In genomic region chr5:132416306-132417009, GRCh38 we compare ENCODE assay signal across 14 cellular contexts. TPM values are rescaled to one million over a fixed set of nuclear protein-coding genes. Genes with fewer than 3 reads are reported as not detected.
DNase-seq lines count a peak whose midpoint lies in the region; ATAC-seq and TF ChIP-seq lines count a peak whose summit lies in the region.
"Had no signal": no experiment of that assay in that cellular context is flagged by ENCODE, and none has a peak within 500 bp of the region (broad histone marks: within the 10 kb centered on the region; RNA-seq: fewer than 3 reads in every experiment).

No MANE protein-coding gene starts in this region.

- TF ChIP-seq CTCF in natural killer cell (IDR thresholded peaks at IDR 0.05) (no peak), GM20000 (IDR thresholded peaks at IDR 0.05; ENCODE audit: extremely low read depth, missing control alignments) (no peak)

- no peak for ATAC-seq in stimulated activated naive CD8-positive, alpha-beta T cell treated with anti-CD3 and anti-CD28 coated beads, Interleukin-15, amount 100 ng/mL, for 72 hours
- ATAC-seq in natural killer cell (no peak), sciatic nerve (no peak)

- intact Hi-C loops in dendritic cell treated with granulocyte-macrophage colony-stimulating factor and Interleukin-4, amounts not matched to agents 40 ng/mL and 50 ng/mL, for 4 days (cut with micrococcal nuclease): no loop called here
- intact Hi-C loops in natural killer cell (cut with micrococcal nuclease): no loop called here
- intact Hi-C loops in sciatic nerve (cut with DNase I): no loop called here

- peaks cover 53% of the 10 kb centered on the region for H3K36me3 Mint-ChIP-seq in stimulated activated naive CD8-positive, alpha-beta T cell treated with anti-CD3 and anti-CD28 coated beads, Interleukin-15, Interleukin-2, amounts not matched to agents 100 ng/mL and 50 ng/mL, for 24 hours (ENCODE audit: low read depth)
- H3K36me3 Mint-ChIP-seq in dendritic cell treated with granulocyte-macrophage colony-stimulating factor and Interleukin-4, amounts not matched to agents 40 ng/mL and 50 ng/mL, for 4 days (ENCODE audit: low read depth): peaks cover 14% of the 10 kb centered on the region
- peaks cover 8% of the 10 kb centered on the region for H3K36me3 Mint-ChIP-seq in natural killer cell

- peaks cover 97% of the 10 kb centered on the region for H3K4me1 Mint-ChIP-seq in stimulated activated naive CD8-positive, alpha-beta T cell treated with anti-CD3 and anti-CD28 coated beads, Interleukin-15, Interleukin-2, amounts not matched to agents 100 ng/mL and 50 ng/mL, for 24 hours (ENCODE audit: low read depth)
- H3K4me1 Mint-ChIP-seq in stimulated activated naive CD8-positive, alpha-beta T cell treated with anti-CD3 and anti-CD28 coated beads, Interleukin-15, amount 100 ng/mL, for 72 hours: peaks cover 97% of the 10 kb centered on the region
- H3K4me1 Mint-ChIP-seq in dendritic cell treated with granulocyte-macrophage colony-stimulating factor and Interleukin-4, amounts not matched to agents 40 ng/mL and 50 ng/mL, for 4 days (ENCODE audit: low read depth): peaks cover 91% of the 10 kb centered on the region
- H3K4me1 Mint-ChIP-seq in natural killer cell: peaks cover 98 to 99% of the 10 kb centered on the region in 2 donors

- H3K27me3 Mint-ChIP-seq in stimulated activated naive CD8-positive, alpha-beta T cell treated with anti-CD3 and anti-CD28 coated beads, Interleukin-15, Interleukin-2, amounts not matched to agents 100 ng/mL and 50 ng/mL, for 24 hours: no peaks in the 10 kb centered on the region
- H3K27me3 Mint-ChIP-seq in stimulated activated naive CD8-positive, alpha-beta T cell treated with anti-CD3 and anti-CD28 coated beads, Interleukin-15, amount 100 ng/mL, for 72 hours: no peaks in the 10 kb centered on the region
- H3K27me3 Mint-ChIP-seq in dendritic cell treated with granulocyte-macrophage colony-stimulating factor and Interleukin-4, amounts not matched to agents 40 ng/mL and 50 ng/mL, for 4 days: no peaks in the 10 kb centered on the region
- no peaks in the 10 kb centered on the region for H3K27me3 Mint-ChIP-seq in natural killer cell (ENCODE audit: low read depth in 2 of 2)

- peak overlapping the region; percentile 13 for H3K27ac Mint-ChIP-seq in stimulated activated naive CD8-positive, alpha-beta T cell treated with anti-CD3 and anti-CD28 coated beads, Interleukin-15, Interleukin-2, amounts not matched to agents 100 ng/mL and 50 ng/mL, for 24 hours
- H3K27ac Mint-ChIP-seq in stimulated activated naive CD8-positive, alpha-beta T cell treated with anti-CD3 and anti-CD28 coated beads, Interleukin-15, amount 100 ng/mL, for 72 hours: no peak overlapping the region
- H3K27ac Mint-ChIP-seq in dendritic cell treated with granulocyte-macrophage colony-stimulating factor and Interleukin-4, amounts not matched to agents 40 ng/mL and 50 ng/mL, for 4 days: peak overlapping the region; percentile 50
- H3K27ac Mint-ChIP-seq in natural killer cell: peak overlapping the region; percentile 99 to 100

- no peak for DNase-seq in stimulated activated naive CD8-positive, alpha-beta T cell treated with anti-CD3 and anti-CD28 coated beads, Interleukin-15, amount 100 ng/mL, for 72 hours
- DNase-seq in natural killer cell (no peak), AG20443 (ENCODE audit: low spot score) (no peak), NCI-H146 treated with DMSO at 0.1 percent for 48 hours (lab: John Stamatoyannopoulos, UW; ENCODE audit: unreplicated experiment) (no peak), GM20000 (ENCODE audit: low spot score) (no peak), sciatic nerve (ENCODE audit: low spot score) (no peak)
- DNase-seq: activated CD4-positive, alpha-beta T cell treated with anti-CD3 and anti-CD28 coated beads, Interleukin-2, amount 50 U/mL, for 4 hours; activated gamma-delta T cell; DMS79; NCI-H1694; NCI-H524 treated with DMSO at 0.1 percent for 48 hours; T-helper 2 cell had no signal

- no peaks in the 10 kb centered on the region for H3K9me3 Mint-ChIP-seq in stimulated activated naive CD8-positive, alpha-beta T cell treated with anti-CD3 and anti-CD28 coated beads, Interleukin-15, Interleukin-2, amounts not matched to agents 100 ng/mL and 50 ng/mL, for 24 hours
- H3K9me3 Mint-ChIP-seq in stimulated activated naive CD8-positive, alpha-beta T cell treated with anti-CD3 and anti-CD28 coated beads, Interleukin-15, amount 100 ng/mL, for 72 hours: peaks cover 0 to 5% of the 10 kb centered on the region in 2 donors
- no peaks in the 10 kb centered on the region for H3K9me3 Mint-ChIP-seq in dendritic cell treated with granulocyte-macrophage colony-stimulating factor and Interleukin-4, amounts not matched to agents 40 ng/mL and 50 ng/mL, for 4 days
- no peaks in the 10 kb centered on the region for H3K9me3 Mint-ChIP-seq in natural killer cell

- H3K4me3 Mint-ChIP-seq in stimulated activated naive CD8-positive, alpha-beta T cell treated with anti-CD3 and anti-CD28 coated beads, Interleukin-15, Interleukin-2, amounts not matched to agents 100 ng/mL and 50 ng/mL, for 24 hours: no peak overlapping the region
- H3K4me3 Mint-ChIP-seq in stimulated activated naive CD8-positive, alpha-beta T cell treated with anti-CD3 and anti-CD28 coated beads, Interleukin-15, amount 100 ng/mL, for 72 hours: no peak overlapping the region
- no peak overlapping the region for H3K4me3 Mint-ChIP-seq in dendritic cell treated with granulocyte-macrophage colony-stimulating factor and Interleukin-4, amounts not matched to agents 40 ng/mL and 50 ng/mL, for 4 days
- H3K4me3 Mint-ChIP-seq in natural killer cell: peak overlapping the region; percentile 67

RNA-seq across cellular contexts. Expression of gene SLC22A5, which starts 46.9 kb away (rescaled TPM):
- 1 to 10 TPM; 1.6 to 5.0 (median 3.9) TPM for total RNA-seq in natural killer cell
- 16.0 TPM for total RNA-seq in sciatic nerve

Comparison
In these comparisons a context has a peak if more than half of its experiments do, and no peak if none do; other contexts are left out.
1. H3K27ac Mint-ChIP-seq: peak in stimulated activated naive CD8-positive, alpha-beta T cell treated with anti-CD3 and anti-CD28 coated beads, Interleukin-15, Interleukin-2, amounts not matched to agents 100 ng/mL and 50 ng/mL, for 24 hours (single experiment), dendritic cell treated with granulocyte-macrophage colony-stimulating factor and Interleukin-4, amounts not matched to agents 40 ng/mL and 50 ng/mL, for 4 days (single experiment) and natural killer cell (2 of 2); none in stimulated activated naive CD8-positive, alpha-beta T cell treated with anti-CD3 and anti-CD28 coated beads, Interleukin-15, amount 100 ng/mL, for 72 hours (0 of 2).